ENCODE assay signal across 8 cellular contexts in genomic region chr2:97662386-97662894, GRCh38. TPM values are rescaled to one million over a fixed set of nuclear protein-coding genes. Genes with fewer than 3 reads are reported as not detected.
DNase-seq lines count a peak whose midpoint lies in the region; ATAC-seq and TF ChIP-seq lines count a peak whose summit lies in the region.

No MANE protein-coding gene starts in this region.

- peaks cover 36% of the 10 kb centered on the region for H3K4me1 Mint-ChIP-seq in activated T-cell treated with anti-CD3 and anti-CD28 coated beads, Interleukin-2, amount 50 U/mL, for 24 hours (ENCODE audit: low read depth)

- 39% methylated on average over 12 of the region's 12 CpGs for WGBS in thymus

- peak overlapping the region; percentile 69 for H3K4me3 ChIP-seq in kidney epithelial cell (ENCODE audit: low read depth, low read length)
- peak overlapping the region; percentile 97 for H3K4me3 ChIP-seq in thymus (ENCODE audit: low read length)

- peak overlapping the region; percentile 91 for H3K27ac ChIP-seq in thymus (ENCODE audit: low read depth)

- H3K36me3 ChIP-seq in kidney epithelial cell (ENCODE audit: control insufficient read depth, insufficient read depth, low read length) (peaks cover 2% of the 10 kb centered on the region), thymus (ENCODE audit: control insufficient read depth, insufficient read depth) (peaks cover 35% of the 10 kb centered on the region)

- no peak for DNase-seq in activated T-cell treated with anti-CD3 and anti-CD28 coated beads, Interleukin-2, amount 50 U/mL, for 24 hours
- no peak for DNase-seq in activated T-cell treated with anti-CD3 and anti-CD28 coated beads, Interleukin-2, amount 50 U/mL, for 48 hours
- DNase-seq in activated naive CD4-positive, alpha-beta T cell treated with anti-CD3 and anti-CD28 coated beads, Interleukin-2, amount 50 U/mL, for 72 hours (ENCODE audit: low spot score in 2 of 2): no peak
- DNase-seq in kidney epithelial cell (ENCODE audit: low read depth) (no peak), NCI-H1930 (lab: John Stamatoyannopoulos, UW) (no peak)

- H3K9me3 ChIP-seq in thymus (ENCODE audit: control insufficient read depth): no peaks in the 10 kb centered on the region

- no peak for ATAC-seq in activated naive CD4-positive, alpha-beta T cell treated with anti-CD3 and anti-CD28 coated beads, Interleukin-2, amount 50 U/mL, for 72 hours
- no peak for ATAC-seq in GM21825 (IDR thresholded peaks at IDR 0.05; ENCODE audit: unreplicated experiment)
- ATAC-seq in GM19467 (IDR thresholded peaks at IDR 0.05; ENCODE audit: unreplicated experiment): no peak

- H3K9me3 Mint-ChIP-seq in activated T-cell treated with anti-CD3 and anti-CD28 coated beads, Interleukin-2, amount 50 U/mL, for 24 hours: no peaks in the 10 kb centered on the region
- H3K9me3 Mint-ChIP-seq in activated naive CD4-positive, alpha-beta T cell treated with anti-CD3 and anti-CD28 coated beads, Interleukin-2, amount 50 U/mL, for 72 hours: no peaks in the 10 kb centered on the region

- peak overlapping the region; percentile 99 for H3K27ac Mint-ChIP-seq in activated T-cell treated with anti-CD3 and anti-CD28 coated beads, Interleukin-2, amount 50 U/mL, for 24 hours
- peak overlapping the region; percentile 98 to 99 for H3K27ac Mint-ChIP-seq in activated naive CD4-positive, alpha-beta T cell treated with anti-CD3 and anti-CD28 coated beads, Interleukin-2, amount 50 U/mL, for 72 hours

- peaks cover 59% of the 10 kb centered on the region for H3K36me3 Mint-ChIP-seq in activated T-cell treated with anti-CD3 and anti-CD28 coated beads, Interleukin-2, amount 50 U/mL, for 24 hours (ENCODE audit: low read depth)
- peaks cover 5 to 23% of the 10 kb centered on the region in 2 donors for H3K36me3 Mint-ChIP-seq in activated naive CD4-positive, alpha-beta T cell treated with anti-CD3 and anti-CD28 coated beads, Interleukin-2, amount 50 U/mL, for 72 hours

- H3K4me3 Mint-ChIP-seq in activated T-cell treated with anti-CD3 and anti-CD28 coated beads, Interleukin-2, amount 50 U/mL, for 24 hours: peak overlapping the region; percentile 94

- H3K27me3 ChIP-seq in kidney epithelial cell (ENCODE audit: control insufficient read depth, insufficient read depth, low read length): no peaks in the 10 kb centered on the region
- H3K27me3 ChIP-seq in thymus (ENCODE audit: control insufficient read depth, insufficient read depth): no peaks in the 10 kb centered on the region

- peaks cover 9% of the 10 kb centered on the region for H3K4me1 ChIP-seq in thymus (ENCODE audit: control insufficient read depth, insufficient read depth, low read length)

- TF ChIP-seq CTCF in kidney epithelial cell (IDR thresholded peaks at IDR 0.05; ENCODE audit: insufficient read depth, low read length, poor library complexity, severe bottlenecking): no peak

- H3K27me3 Mint-ChIP-seq in activated T-cell treated with anti-CD3 and anti-CD28 coated beads, Interleukin-2, amount 50 U/mL, for 24 hours: no peaks in the 10 kb centered on the region

RNA-seq across cellular contexts. Expression of gene ACTR1B, which starts 1.4 kb away (rescaled TPM):
- total RNA-seq in activated naive CD4-positive, alpha-beta T cell treated with anti-CD3 and anti-CD28 coated beads, Interleukin-2, amount 50 U/mL, for 72 hours: 100 to 1,000 TPM in 1 of 2 donors, 10 to 100 TPM in 1; 77.0 to 124 TPM
- total RNA-seq in kidney epithelial cell: 50.3 and 58.3 TPM in 2 replicates
- 73.2 TPM for polyA plus RNA-seq in thymus

RNA-seq across cellular contexts. Expression of gene C2orf92, which starts 7.1 kb away (rescaled TPM):
- 10 to 100 TPM in 1 of 2 donors, 1 to 10 TPM in 1; 6.5 to 17.5 TPM for total RNA-seq in activated naive CD4-positive, alpha-beta T cell treated with anti-CD3 and anti-CD28 coated beads, Interleukin-2, amount 50 U/mL, for 72 hours
- 0.96 and 1.9 TPM in 2 replicates for total RNA-seq in kidney epithelial cell
- 13.1 TPM for polyA plus RNA-seq in thymus

RNA-seq across cellular contexts. Expression of gene COX5B, which starts 16.6 kb away (rescaled TPM):
- 100 to 1,000 TPM; 269 to 288 TPM for total RNA-seq in activated naive CD4-positive, alpha-beta T cell treated with anti-CD3 and anti-CD28 coated beads, Interleukin-2, amount 50 U/mL, for 72 hours
- total RNA-seq in kidney epithelial cell: 393 and 441 TPM in 2 replicates
- 247 TPM for polyA plus RNA-seq in thymus

RNA-seq across cellular contexts. Expression of gene ZAP70, which starts 50.9 kb away (rescaled TPM):
- total RNA-seq in activated naive CD4-positive, alpha-beta T cell treated with anti-CD3 and anti-CD28 coated beads, Interleukin-2, amount 50 U/mL, for 72 hours: 100 to 1,000 TPM; 164 to 235 TPM
- 0.55 TPM in 1 of 2 replicates, not detected in the other for total RNA-seq in kidney epithelial cell
- 217 TPM for polyA plus RNA-seq in thymus
